In the genomic region with DNA sequence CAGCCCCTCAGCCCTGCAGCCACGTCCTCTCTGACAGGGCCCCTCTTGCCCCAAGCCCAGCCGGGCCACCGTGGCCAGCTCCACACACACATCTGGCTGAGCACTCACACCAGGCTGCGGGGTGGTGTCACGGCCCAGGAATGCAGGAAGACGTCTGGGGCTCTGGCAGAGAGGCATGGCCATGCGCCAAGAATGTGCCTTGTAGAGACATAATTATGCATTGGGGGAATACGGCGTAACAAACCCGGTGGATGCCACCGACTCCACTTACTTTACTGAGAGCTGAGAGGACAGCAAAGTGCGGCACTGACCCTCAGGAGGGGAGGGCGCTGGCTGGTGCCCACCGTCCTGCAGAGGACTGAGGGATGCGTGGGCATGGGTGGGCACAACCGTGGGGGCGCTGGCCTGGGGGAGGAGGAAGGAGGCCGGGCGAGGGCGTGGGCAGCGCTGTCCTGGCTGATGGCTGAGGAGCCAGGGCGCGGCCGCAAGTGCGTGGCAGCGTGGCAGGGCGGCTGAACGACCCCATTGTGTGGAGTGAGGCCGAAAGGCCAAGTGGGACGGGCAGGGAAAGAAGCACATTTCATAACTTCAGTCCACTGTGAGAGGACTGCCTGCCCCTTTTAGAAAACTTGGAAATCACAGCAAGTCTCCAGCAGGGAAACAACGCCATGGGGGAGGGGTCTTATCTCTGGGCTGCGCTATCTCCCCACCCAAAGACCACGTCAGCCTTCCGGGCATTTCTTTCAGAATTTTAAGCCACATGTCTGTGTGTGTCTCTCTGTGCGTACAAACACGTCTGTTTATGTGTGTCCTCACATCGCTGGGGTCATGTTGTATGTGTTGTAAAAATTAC, we compare ENCODE assay signal across 8 cellular contexts. TPM values are rescaled to one million over a fixed set of nuclear protein-coding genes. Genes with fewer than 3 reads are reported as not detected.
DNase-seq lines count a peak whose midpoint lies in the region; ATAC-seq and TF ChIP-seq lines count a peak whose summit lies in the region.

No MANE protein-coding gene starts in this region.

- peak overlapping the region; percentile 14 for H3K27ac ChIP-seq in temporal lobe (ENCODE audit: low read depth, low read length)

- no peaks in the 10 kb centered on the region for H3K36me3 Mint-ChIP-seq in CD14-positive monocyte

- peak overlapping the region in 1 of 2 donors; percentile 5 for H3K4me3 Mint-ChIP-seq in CD14-positive monocyte

- CTCF ChIA-PET in HEK293T (lab: Yijun Ruan, JAX) = no interaction called here

- DNase-seq in HT-29 (ENCODE audit: low spot score) (peak; percentile 94), amniotic stem cell (lab: John Stamatoyannopoulos, UW) (peak; percentile 79), iris pigment epithelial cell (ENCODE audit: low read depth) (peak; percentile 85), HEK293T (ENCODE audit: extremely low spot score) (no peak), CD14-positive monocyte (ENCODE audit: low spot score) (no peak), H7 (no peak)

- no peaks in the 10 kb centered on the region for H3K27me3 ChIP-seq in H7 (ENCODE audit: control insufficient read depth, insufficient read depth, low read length)

- POLR2A ChIA-PET in HEK293T (lab: Yijun Ruan, JAX) = interaction anchor here (0.8 kb wide), 1 partner anchor 79 kb away, joined by 3 read pairs; no protein-coding TSS in a partner anchor

- H3K4me1 Mint-ChIP-seq in CD14-positive monocyte = peaks cover 12% of the 10 kb centered on the region

- peaks cover 0 to 4% (median 2%) of the 10 kb centered on the region in 7 donors for H3K9me3 Mint-ChIP-seq in CD14-positive monocyte

- no peak overlapping the region for H3K27ac Mint-ChIP-seq in CD14-positive monocyte

- H3K36me3 ChIP-seq in H7 (replicated peaks; ENCODE audit: control insufficient read depth, insufficient read depth, low read length) = no peaks in the 10 kb centered on the region

- peaks cover 25 to 37% (median 36%) of the 10 kb centered on the region in 3 donors for H3K27me3 Mint-ChIP-seq in CD14-positive monocyte (ENCODE audit: low read depth in 3 of 3)

- TF ChIP-seq CTCF in CD14-positive monocyte (IDR thresholded peaks at IDR 0.05) = no peak

- ATAC-seq in GM18520 (IDR thresholded peaks at IDR 0.05; ENCODE audit: unreplicated experiment) = no peak

- intact Hi-C loops in CD14-positive monocyte (cut with micrococcal nuclease) = no loop called here

- no peak overlapping the region for H3K4me3 ChIP-seq in H7 (ENCODE audit: insufficient read depth, low read depth, low read length)

TF ChIP-seq in HEK293T, 16 proteins besides CTCF, POLR2A, EP300 and RAD21:
- TF ChIP-seq SUZ12 (IDR thresholded peaks at IDR 0.05) (no peak), TARDBP (IDR thresholded peaks at IDR 0.05) (no peak), FOXA1 (IDR thresholded peaks at IDR 0.05) (no peak), SP1 (IDR thresholded peaks at IDR 0.05) (no peak), HDGF (IDR thresholded peaks at IDR 0.05; ENCODE audit: borderline replicate concordance) (no peak), L3MBTL2 (conservative IDR thresholded peaks at IDR 0.05) (no peak), LEF1 (IDR thresholded peaks at IDR 0.05; ENCODE audit: borderline replicate concordance) (no peak), ARNT (IDR thresholded peaks at IDR 0.05) (no peak), ELF4 (IDR thresholded peaks at IDR 0.05) (no peak), NFRKB (IDR thresholded peaks at IDR 0.05) (no peak), BHLHE40 (IDR thresholded peaks at IDR 0.05; ENCODE audit: borderline replicate concordance) (no peak), ZNF384 (IDR thresholded peaks at IDR 0.05) (no peak)

RNA-seq across cellular contexts. Expression of a gene that starts 30.6 kb away (rescaled TPM):
- total RNA-seq in HT-29 (2014; rRNA removed; shearing (Covaris generic)) = 143 and 203 TPM in 2 replicates
- total RNA-seq in temporal lobe = 33.2 TPM
- 10 to 100 TPM; 13.1 to 29.8 TPM for polyA plus RNA-seq in CD14-positive monocyte
- 26.6 and 32.0 TPM in 2 replicates for total RNA-seq in H7 (2014; rRNA removed; shearing (Covaris generic))

Comparison
In these comparisons a context has a peak if more than half of its experiments do, and no peak if none do; other contexts are left out.
1. DNase-seq: peak in HT-29 (single experiment), amniotic stem cell (single experiment) and iris pigment epithelial cell (single experiment); none in HEK293T (single experiment), CD14-positive monocyte (single experiment) and H7 (single experiment).